ENCODE assay signal across 32 cellular contexts in genomic region chr7:91749418-91749817, GRCh38.
"Had no signal": no experiment of that assay in that cellular context is flagged by ENCODE, and none has a peak within 500 bp of the region (broad histone marks: within the 10 kb centered on the region; RNA-seq: fewer than 3 reads in every experiment).

No MANE protein-coding gene starts in this region.

- H3K36me3 ChIP-seq: MG63 had no signal

- H3K9me3 ChIP-seq: MG63 had no signal

- H3K4me3 ChIP-seq: MG63 had no signal

- DNase-seq: Karpas-422, Kasumi-1, MG63, MM.1S, MV-4-11, NCI-H1048, NCI-H1092, NCI-H1092 treated with DMSO at 0.1 percent for 48 hours, NCI-H1105, NCI-H1105 treated with DMSO at 0.1 percent for 48 hours, NCI-H1417, NCI-H1417 treated with DMSO at 0.1 percent for 48 hours, NCI-H1436, NCI-H1436 treated with DMSO at 0.1 percent for 48 hours, NCI-H146, NCI-H1694, NCI-H187, NCI-H187 treated with DMSO at 0.1 percent for 48 hours, NCI-H1930, NCI-H2029, NCI-H2029 treated with DMSO at 0.1 percent for 48 hours, NCI-H2081, NCI-H2081 treated with DMSO at 0.1 percent for 48 hours, NCI-H2107, NCI-H2171, NCI-H2227 treated with DMSO at 0.1 percent for 48 hours, NCI-H226, NCI-H345, NCI-H446, NCI-H446 treated with DMSO at 0.1 percent for 48 hours, NCI-H510A, NCI-H510A treated with DMSO at 0.1 percent for 48 hours had no signal

- H3K27me3 ChIP-seq: MG63 had no signal
